In the genomic region with DNA sequence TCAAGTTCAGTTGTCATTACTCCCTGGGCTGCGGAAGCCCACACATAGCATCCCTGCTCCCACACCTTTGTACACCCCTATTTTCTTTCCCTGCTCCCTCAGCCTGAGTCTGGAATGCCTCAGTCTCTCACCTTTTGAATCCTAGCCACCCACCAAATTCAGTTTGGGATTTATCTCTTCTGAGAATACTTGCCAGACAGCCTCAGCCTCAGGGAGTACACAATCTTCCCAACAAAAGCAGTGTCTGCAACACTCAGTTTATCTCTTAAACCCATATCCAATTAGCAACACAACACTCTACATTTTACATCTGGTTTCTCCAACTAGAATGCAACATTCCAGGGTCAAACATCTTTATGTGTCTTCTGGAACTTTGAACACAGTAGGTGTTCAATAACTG, we compare ENCODE assay signal across 3 cellular contexts.
TF ChIP-seq lines count a peak whose summit lies in the region.

No MANE protein-coding gene starts in this region.

TF ChIP-seq in SK-N-SH, 30 proteins besides CTCF, POLR2A, EP300 and RAD21:
- TF ChIP-seq, protein P1, sequence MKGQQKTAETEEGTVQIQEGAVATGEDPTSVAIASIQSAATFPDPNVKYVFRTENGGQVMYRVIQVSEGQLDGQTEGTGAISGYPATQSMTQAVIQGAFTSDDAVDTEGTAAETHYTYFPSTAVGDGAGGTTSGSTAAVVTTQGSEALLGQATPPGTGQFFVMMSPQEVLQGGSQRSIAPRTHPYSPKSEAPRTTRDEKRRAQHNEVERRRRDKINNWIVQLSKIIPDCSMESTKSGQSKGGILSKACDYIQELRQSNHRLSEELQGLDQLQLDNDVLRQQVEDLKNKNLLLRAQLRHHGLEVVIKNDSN (IDR thresholded peaks at IDR 0.05; ENCODE audit: borderline replicate concordance, low read depth) = no peak
- TF ChIP-seq, protein P2, sequence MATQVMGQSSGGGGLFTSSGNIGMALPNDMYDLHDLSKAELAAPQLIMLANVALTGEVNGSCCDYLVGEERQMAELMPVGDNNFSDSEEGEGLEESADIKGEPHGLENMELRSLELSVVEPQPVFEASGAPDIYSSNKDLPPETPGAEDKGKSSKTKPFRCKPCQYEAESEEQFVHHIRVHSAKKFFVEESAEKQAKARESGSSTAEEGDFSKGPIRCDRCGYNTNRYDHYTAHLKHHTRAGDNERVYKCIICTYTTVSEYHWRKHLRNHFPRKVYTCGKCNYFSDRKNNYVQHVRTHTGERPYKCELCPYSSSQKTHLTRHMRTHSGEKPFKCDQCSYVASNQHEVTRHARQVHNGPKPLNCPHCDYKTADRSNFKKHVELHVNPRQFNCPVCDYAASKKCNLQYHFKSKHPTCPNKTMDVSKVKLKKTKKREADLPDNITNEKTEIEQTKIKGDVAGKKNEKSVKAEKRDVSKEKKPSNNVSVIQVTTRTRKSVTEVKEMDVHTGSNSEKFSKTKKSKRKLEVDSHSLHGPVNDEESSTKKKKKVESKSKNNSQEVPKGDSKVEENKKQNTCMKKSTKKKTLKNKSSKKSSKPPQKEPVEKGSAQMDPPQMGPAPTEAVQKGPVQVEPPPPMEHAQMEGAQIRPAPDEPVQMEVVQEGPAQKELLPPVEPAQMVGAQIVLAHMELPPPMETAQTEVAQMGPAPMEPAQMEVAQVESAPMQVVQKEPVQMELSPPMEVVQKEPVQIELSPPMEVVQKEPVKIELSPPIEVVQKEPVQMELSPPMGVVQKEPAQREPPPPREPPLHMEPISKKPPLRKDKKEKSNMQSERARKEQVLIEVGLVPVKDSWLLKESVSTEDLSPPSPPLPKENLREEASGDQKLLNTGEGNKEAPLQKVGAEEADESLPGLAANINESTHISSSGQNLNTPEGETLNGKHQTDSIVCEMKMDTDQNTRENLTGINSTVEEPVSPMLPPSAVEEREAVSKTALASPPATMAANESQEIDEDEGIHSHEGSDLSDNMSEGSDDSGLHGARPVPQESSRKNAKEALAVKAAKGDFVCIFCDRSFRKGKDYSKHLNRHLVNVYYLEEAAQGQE (IDR thresholded peaks at IDR 0.05; ENCODE audit: low read depth, low read length) = no peak
- TF ChIP-seq MAX (IDR thresholded peaks at IDR 0.05; ENCODE audit: low read depth) (no peak), JUND (IDR thresholded peaks at IDR 0.05) (no peak), RCOR1 (IDR thresholded peaks at IDR 0.05; ENCODE audit: low read length) (0 out of 2 replicates have a peak, but pooled peaks have one; percentile 33)
TF ChIP-seq in SK-N-SH: peak in this region for 1.

TF ChIP-seq in SK-N-SH treated with all-trans-retinoic acid at 6 μM for 48 hours, 23 proteins besides CTCF, POLR2A, EP300 and RAD21 (continued from another document and continues in another):
- TF ChIP-seq, protein P3, sequence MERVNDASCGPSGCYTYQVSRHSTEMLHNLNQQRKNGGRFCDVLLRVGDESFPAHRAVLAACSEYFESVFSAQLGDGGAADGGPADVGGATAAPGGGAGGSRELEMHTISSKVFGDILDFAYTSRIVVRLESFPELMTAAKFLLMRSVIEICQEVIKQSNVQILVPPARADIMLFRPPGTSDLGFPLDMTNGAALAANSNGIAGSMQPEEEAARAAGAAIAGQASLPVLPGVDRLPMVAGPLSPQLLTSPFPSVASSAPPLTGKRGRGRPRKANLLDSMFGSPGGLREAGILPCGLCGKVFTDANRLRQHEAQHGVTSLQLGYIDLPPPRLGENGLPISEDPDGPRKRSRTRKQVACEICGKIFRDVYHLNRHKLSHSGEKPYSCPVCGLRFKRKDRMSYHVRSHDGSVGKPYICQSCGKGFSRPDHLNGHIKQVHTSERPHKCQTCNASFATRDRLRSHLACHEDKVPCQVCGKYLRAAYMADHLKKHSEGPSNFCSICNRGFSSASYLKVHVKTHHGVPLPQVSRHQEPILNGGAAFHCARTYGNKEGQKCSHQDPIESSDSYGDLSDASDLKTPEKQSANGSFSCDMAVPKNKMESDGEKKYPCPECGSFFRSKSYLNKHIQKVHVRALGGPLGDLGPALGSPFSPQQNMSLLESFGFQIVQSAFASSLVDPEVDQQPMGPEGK (CRISPR knock-in tag; IDR thresholded peaks at IDR 0.05; ENCODE audit: borderline replicate concordance) = no peak
- TF ChIP-seq CSDC2 (CRISPR knock-in tag; IDR thresholded peaks at IDR 0.05) = no peak
- TF ChIP-seq, protein P4, sequence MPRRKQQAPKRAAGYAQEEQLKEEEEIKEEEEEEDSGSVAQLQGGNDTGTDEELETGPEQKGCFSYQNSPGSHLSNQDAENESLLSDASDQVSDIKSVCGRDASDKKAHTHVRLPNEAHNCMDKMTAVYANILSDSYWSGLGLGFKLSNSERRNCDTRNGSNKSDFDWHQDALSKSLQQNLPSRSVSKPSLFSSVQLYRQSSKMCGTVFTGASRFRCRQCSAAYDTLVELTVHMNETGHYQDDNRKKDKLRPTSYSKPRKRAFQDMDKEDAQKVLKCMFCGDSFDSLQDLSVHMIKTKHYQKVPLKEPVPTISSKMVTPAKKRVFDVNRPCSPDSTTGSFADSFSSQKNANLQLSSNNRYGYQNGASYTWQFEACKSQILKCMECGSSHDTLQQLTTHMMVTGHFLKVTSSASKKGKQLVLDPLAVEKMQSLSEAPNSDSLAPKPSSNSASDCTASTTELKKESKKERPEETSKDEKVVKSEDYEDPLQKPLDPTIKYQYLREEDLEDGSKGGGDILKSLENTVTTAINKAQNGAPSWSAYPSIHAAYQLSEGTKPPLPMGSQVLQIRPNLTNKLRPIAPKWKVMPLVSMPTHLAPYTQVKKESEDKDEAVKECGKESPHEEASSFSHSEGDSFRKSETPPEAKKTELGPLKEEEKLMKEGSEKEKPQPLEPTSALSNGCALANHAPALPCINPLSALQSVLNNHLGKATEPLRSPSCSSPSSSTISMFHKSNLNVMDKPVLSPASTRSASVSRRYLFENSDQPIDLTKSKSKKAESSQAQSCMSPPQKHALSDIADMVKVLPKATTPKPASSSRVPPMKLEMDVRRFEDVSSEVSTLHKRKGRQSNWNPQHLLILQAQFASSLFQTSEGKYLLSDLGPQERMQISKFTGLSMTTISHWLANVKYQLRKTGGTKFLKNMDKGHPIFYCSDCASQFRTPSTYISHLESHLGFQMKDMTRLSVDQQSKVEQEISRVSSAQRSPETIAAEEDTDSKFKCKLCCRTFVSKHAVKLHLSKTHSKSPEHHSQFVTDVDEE (CRISPR knock-in tag; IDR thresholded peaks at IDR 0.05) = no peak
- TF ChIP-seq ARNTL (CRISPR knock-in tag; IDR thresholded peaks at IDR 0.05; ENCODE audit: borderline replicate concordance, low read depth) = no peak
- TF ChIP-seq ZC3H10 (CRISPR knock-in tag; IDR thresholded peaks at IDR 0.05) = no peak
- TF ChIP-seq RARB (CRISPR knock-in tag; IDR thresholded peaks at IDR 0.05) = no peak
- no peak for TF ChIP-seq ZNF8 (CRISPR knock-in tag; IDR thresholded peaks at IDR 0.05)
- no peak for TF ChIP-seq TOX (CRISPR knock-in tag; IDR thresholded peaks at IDR 0.05; ENCODE audit: borderline replicate concordance)
- no peak for TF ChIP-seq ISL1 (CRISPR knock-in tag; IDR thresholded peaks at IDR 0.05)
- no peak for TF ChIP-seq OSR1 (CRISPR knock-in tag; IDR thresholded peaks at IDR 0.05)
- TF ChIP-seq TCF4 (CRISPR knock-in tag; IDR thresholded peaks at IDR 0.05; ENCODE audit: borderline replicate concordance) = no peak
- TF ChIP-seq, protein P5, sequence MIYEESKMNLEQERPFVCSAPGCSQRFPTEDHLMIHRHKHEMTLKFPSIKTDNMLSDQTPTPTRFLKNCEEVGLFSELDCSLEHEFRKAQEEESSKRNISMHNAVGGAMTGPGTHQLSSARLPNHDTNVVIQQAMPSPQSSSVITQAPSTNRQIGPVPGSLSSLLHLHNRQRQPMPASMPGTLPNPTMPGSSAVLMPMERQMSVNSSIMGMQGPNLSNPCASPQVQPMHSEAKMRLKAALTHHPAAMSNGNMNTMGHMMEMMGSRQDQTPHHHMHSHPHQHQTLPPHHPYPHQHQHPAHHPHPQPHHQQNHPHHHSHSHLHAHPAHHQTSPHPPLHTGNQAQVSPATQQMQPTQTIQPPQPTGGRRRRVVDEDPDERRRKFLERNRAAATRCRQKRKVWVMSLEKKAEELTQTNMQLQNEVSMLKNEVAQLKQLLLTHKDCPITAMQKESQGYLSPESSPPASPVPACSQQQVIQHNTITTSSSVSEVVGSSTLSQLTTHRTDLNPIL (CRISPR knock-in tag; IDR thresholded peaks at IDR 0.05; ENCODE audit: low read depth) = no peak
- TF ChIP-seq SNAI2 (CRISPR knock-in tag; IDR thresholded peaks at IDR 0.05) = no peak
- no peak for TF ChIP-seq PPARA (CRISPR knock-in tag; IDR thresholded peaks at IDR 0.05; ENCODE audit: borderline replicate concordance)
- TF ChIP-seq ZNF565 (CRISPR knock-in tag; conservative IDR thresholded peaks at IDR 0.05; ENCODE audit: low read depth) = no peak
- no peak for TF ChIP-seq ZFP30 (CRISPR knock-in tag; IDR thresholded peaks at IDR 0.05)
- TF ChIP-seq ESRRG (CRISPR knock-in tag; IDR thresholded peaks at IDR 0.05) = no peak

TF ChIP-seq in neural cell, 6 proteins besides CTCF, POLR2A, EP300 and RAD21:
- TF ChIP-seq, protein P2 (IDR thresholded peaks at IDR 0.05; ENCODE audit: borderline replicate concordance) = no peak
- TF ChIP-seq POLR2AphosphoS5 (IDR thresholded peaks at IDR 0.05) (no peak), SMC3 (conservative IDR thresholded peaks at IDR 0.05; ENCODE audit: poor library complexity) (no peak), EZH2 (IDR thresholded peaks at IDR 0.05; ENCODE audit: borderline replicate concordance, insufficient read depth, low read length, poor library complexity, severe bottlenecking) (no peak), MXI1 (conservative IDR thresholded peaks at IDR 0.05; ENCODE audit: poor library complexity, severe bottlenecking) (no peak), TAF1 (IDR thresholded peaks at IDR 0.05; ENCODE audit: low read depth) (no peak)
